1 cellular context compared by ENCODE assay signal in the genomic region with DNA sequence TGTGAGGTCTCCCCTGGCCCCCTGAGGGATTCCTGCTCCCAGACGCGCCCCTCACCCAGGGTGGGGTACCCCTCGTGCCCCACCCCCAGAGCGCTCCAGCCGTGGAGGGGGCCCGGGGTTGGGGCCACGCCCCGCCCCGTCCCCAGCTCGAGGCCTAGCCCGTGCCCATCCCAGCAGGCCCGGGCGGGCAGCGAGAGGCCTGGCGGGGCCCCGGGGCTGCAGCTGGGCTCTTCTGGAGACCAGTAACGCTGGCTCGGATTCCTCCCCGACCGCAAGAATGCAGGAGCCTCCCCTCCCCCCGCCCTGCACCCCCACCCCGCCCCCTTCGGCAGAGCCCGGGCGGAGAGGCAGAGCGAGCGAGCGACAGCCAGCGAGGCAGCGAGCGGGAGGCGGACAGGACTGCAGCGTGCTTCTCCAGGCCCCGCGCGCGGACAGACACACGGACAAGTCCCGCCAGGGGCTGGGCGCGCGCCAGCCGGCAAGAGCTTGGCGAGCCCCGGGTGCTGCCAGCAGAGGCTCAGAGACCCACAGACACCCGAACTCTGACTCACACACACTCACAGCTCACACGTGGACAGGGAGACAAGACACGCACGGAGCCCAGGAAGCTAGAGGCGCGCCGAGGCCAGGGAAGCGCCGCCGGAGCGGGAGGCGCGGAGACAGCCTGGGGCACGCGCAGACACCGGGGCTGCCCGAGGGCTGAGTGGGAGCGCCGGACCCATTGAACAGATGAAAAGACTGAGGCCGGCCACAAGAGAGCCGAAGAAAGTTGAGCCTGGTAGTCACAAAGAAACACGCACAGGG.
TF ChIP-seq lines count a peak whose summit lies in the region.

No MANE protein-coding gene starts in this region.

TF ChIP-seq in HEK293, 187 proteins besides CTCF, POLR2A, EP300 and RAD21 (continued from another document):
- TF ChIP-seq, protein P1, sequence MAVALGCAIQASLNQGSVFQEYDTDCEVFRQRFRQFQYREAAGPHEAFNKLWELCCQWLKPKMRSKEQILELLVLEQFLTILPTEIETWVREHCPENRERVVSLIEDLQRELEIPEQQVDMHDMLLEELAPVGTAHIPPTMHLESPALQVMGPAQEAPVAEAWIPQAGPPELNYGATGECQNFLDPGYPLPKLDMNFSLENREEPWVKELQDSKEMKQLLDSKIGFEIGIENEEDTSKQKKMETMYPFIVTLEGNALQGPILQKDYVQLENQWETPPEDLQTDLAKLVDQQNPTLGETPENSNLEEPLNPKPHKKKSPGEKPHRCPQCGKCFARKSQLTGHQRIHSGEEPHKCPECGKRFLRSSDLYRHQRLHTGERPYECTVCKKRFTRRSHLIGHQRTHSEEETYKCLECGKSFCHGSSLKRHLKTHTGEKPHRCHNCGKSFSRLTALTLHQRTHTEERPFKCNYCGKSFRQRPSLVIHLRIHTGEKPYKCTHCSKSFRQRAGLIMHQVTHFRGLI (tag by site-specific recombination; IDR thresholded peaks at IDR 0.05), result peak; percentile 49
- TF ChIP-seq OSR2 (tag by site-specific recombination; IDR thresholded peaks at IDR 0.05), result no peak
- TF ChIP-seq KLF10 (tag by site-specific recombination; IDR thresholded peaks at IDR 0.05), result peak; percentile 50; the same call in 1 of the 2 replicates
- TF ChIP-seq GLIS1 (tag by site-specific recombination; IDR thresholded peaks at IDR 0.05), result peak; percentile 20; the same call in 1 of the 2 replicates
- TF ChIP-seq SP7 (tag by site-specific recombination; IDR thresholded peaks at IDR 0.05), result no peak
- TF ChIP-seq ZNF140 (tag by site-specific recombination; IDR thresholded peaks at IDR 0.05), result no peak
TF ChIP-seq in HEK293: peak in this region for 12.
